Comparison of ENCODE assay signal across 11 cellular contexts in genomic region chr4:143357161-143357845, GRCh38. TPM values are rescaled to one million over a fixed set of nuclear protein-coding genes. Genes with fewer than 3 reads are reported as not detected.
A peak's percentile ranks its signal among the peaks of the same experiment; 100 is the strongest.
DNase-seq lines count a peak whose midpoint lies in the region; ATAC-seq and TF ChIP-seq lines count a peak whose summit lies in the region.
"Had no signal": no experiment of that assay in that cellular context is flagged by ENCODE, and none has a peak within 500 bp of the region (broad histone marks: within the 10 kb centered on the region; RNA-seq: fewer than 3 reads in every experiment).

No MANE protein-coding gene starts in this region.

- ATAC-seq in HG02763 (IDR thresholded peaks at IDR 0.05; ENCODE audit: unreplicated experiment) (peak; percentile 26), body of pancreas (no peak), naive B cell (ENCODE audit: low read depth in 2 of 2) (no peak), GM18505 (IDR thresholded peaks at IDR 0.05; ENCODE audit: unreplicated experiment) (no peak), GM18519 (IDR thresholded peaks at IDR 0.05; ENCODE audit: low FRiP score, unreplicated experiment) (no peak)

- peak overlapping the region; percentile 32 for H3K27ac Mint-ChIP-seq in Caco-2 (ENCODE audit: unreplicated experiment)
- H3K27ac Mint-ChIP-seq in naive B cell, result peak overlapping the region; percentile 76 to 97 (median 94)
- H3K27ac Mint-ChIP-seq: activated naive CD4-positive, alpha-beta T cell treated with anti-CD3 and anti-CD28 coated beads, Interleukin-2, amount 50 U/mL, for 72 hours had no signal

- H3K36me3 Mint-ChIP-seq in Caco-2 (ENCODE audit: insufficient read depth, unreplicated experiment) (peaks cover 28% of the 10 kb centered on the region), naive B cell (no peaks in the 10 kb centered on the region)
- H3K36me3 Mint-ChIP-seq: activated naive CD4-positive, alpha-beta T cell treated with anti-CD3 and anti-CD28 coated beads, Interleukin-2, amount 50 U/mL, for 72 hours had no signal

- intact Hi-C loops in Caco-2 (cut with micrococcal nuclease; ENCODE audit: unreplicated experiment), result no loop called here
- intact Hi-C loops in body of pancreas (cut with DNase I), result no loop called here

- DNase-seq in Caco-2 (no peak), body of pancreas (no peak), naive B cell (no peak), ureter (ENCODE audit: low spot score) (no peak)
- no peak for DNase-seq in stimulated activated CD4-positive, alpha-beta T cell treated with anti-CD3 and anti-CD28 coated beads, Interleukin-4, amount 100 ng/mL, for 24 hours
- DNase-seq: activated CD4-positive, alpha-beta T cell treated with anti-CD3 and anti-CD28 coated beads for 48 hours; effector CD4-positive, alpha-beta T cell had no signal

- H3K4me1 ChIP-seq in Caco-2, result peaks cover 79% of the 10 kb centered on the region
- peaks cover 57% of the 10 kb centered on the region for H3K4me1 ChIP-seq in body of pancreas

- 93 to 100% methylated on average over 1 of the region's 1 CpG for WGBS in body of pancreas, 2 donors

- POLR2A ChIA-PET in Caco-2 (lab: Charles Lee), result interaction anchor here (1.0 kb wide), 1 partner anchor 21 kb away, joined by 3 read pairs; the partner anchor contains the start of gene GAB1

- peaks cover 54% of the 10 kb centered on the region for H3K4me1 Mint-ChIP-seq in Caco-2 (ENCODE audit: low read depth, unreplicated experiment)
- H3K4me1 Mint-ChIP-seq in naive B cell, result peaks cover 48 to 78% (median 78%) of the 10 kb centered on the region in 3 donors

- H3K9me3 Mint-ChIP-seq in Caco-2 (ENCODE audit: unreplicated experiment) (no peaks in the 10 kb centered on the region), naive B cell (no peaks in the 10 kb centered on the region)

- H3K4me3 Mint-ChIP-seq in Caco-2 (ENCODE audit: unreplicated experiment) (no peak overlapping the region), naive B cell (peak overlapping the region; percentile 1 to 78 (median 30))

- TF ChIP-seq CTCF in Caco-2 (IDR thresholded peaks at IDR 0.05; ENCODE audit: insufficient read depth in 1 of 2, low read depth in 1 of 2, low read length in 1 of 2, severe bottlenecking in 1 of 2, unreplicated experiment in 1 of 2) (no peak), body of pancreas (IDR thresholded peaks at IDR 0.05) (no peak)

- H3K36me3 ChIP-seq in Caco-2 (ENCODE audit: control insufficient read depth, insufficient read depth, low read length) (no peaks in the 10 kb centered on the region), body of pancreas (replicated peaks in 1 of 2; ENCODE audit: insufficient read depth in 1 of 2, low read depth in 2 of 2) (no peaks in the 10 kb centered on the region)

- no peak for TF ChIP-seq POLR2A in body of pancreas (IDR thresholded peaks at IDR 0.05)
- TF ChIP-seq POLR2A in GM18505 (IDR thresholded peaks at IDR 0.05; ENCODE audit: borderline replicate concordance, extremely low read depth, insufficient read depth, insufficient read length), result no peak

- H3K27me3 Mint-ChIP-seq in Caco-2 (ENCODE audit: insufficient read depth, unreplicated experiment) (no peaks in the 10 kb centered on the region), naive B cell (no peaks in the 10 kb centered on the region)

- peak overlapping the region in 3 of 4 donors; percentile 10 to 85 (median 60) for H3K27ac ChIP-seq in body of pancreas

- no TSS peak for BruUV-seq in Caco-2 (replicated peaks; lab: Mats Ljungman, UMichigan)

- no peaks in the 10 kb centered on the region for H3K9me3 ChIP-seq in Caco-2
- H3K9me3 ChIP-seq in body of pancreas, result no peaks in the 10 kb centered on the region

- H3K4me3 ChIP-seq in Caco-2 (ENCODE audit: low read depth, low read length) (no peak overlapping the region), body of pancreas (no peak overlapping the region)

- CTCF ChIA-PET in Caco-2 (lab: Charles Lee), result no interaction called here

- H3K27me3 ChIP-seq in Caco-2 (replicated peaks; ENCODE audit: control insufficient read depth, insufficient read depth, low read length), result no peaks in the 10 kb centered on the region
- H3K27me3 ChIP-seq in body of pancreas, result no peaks in the 10 kb centered on the region

RNA-seq across cellular contexts. Expression of gene GAB1, which starts 20.6 kb away (rescaled TPM):
- 46.9 and 48.9 TPM in 2 replicates for total RNA-seq in Caco-2 (2022)
- total RNA-seq in body of pancreas, result 10 to 100 TPM; 13.0 to 26.0 TPM
- 10 to 100 TPM in 2 of 6 donors, 1 to 10 TPM in 4; 4.3 to 14.5 (median 7.5) TPM for polyA plus RNA-seq in naive B cell (ENCODE audit: low read depth in 6 of 6)
- total RNA-seq in ureter, result 42.4 TPM
